Comparison of ENCODE assay signal across 22 cellular contexts in the genomic region with DNA sequence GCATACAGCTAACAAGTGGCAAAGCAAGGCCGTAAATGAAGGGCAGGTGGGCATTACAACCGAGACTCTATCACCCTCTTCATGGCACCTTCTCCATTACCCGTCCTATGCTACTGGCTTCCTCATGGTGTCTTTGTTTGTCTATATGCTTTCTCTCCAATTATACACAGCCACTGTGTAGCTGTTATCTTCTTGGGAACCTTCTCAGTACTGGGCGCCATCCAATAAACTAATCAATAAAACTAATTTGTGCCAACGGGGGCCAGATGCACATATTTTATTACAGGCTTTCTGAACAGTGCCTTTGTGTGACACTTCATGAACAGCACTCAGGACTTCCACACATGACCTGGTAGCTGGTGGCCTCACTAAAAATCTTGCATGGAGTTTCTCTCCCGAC.
"Had no signal": no experiment of that assay in that cellular context is flagged by ENCODE, and none has a peak within 500 bp of the region (broad histone marks: within the 10 kb centered on the region; RNA-seq: fewer than 3 reads in every experiment).

No MANE protein-coding gene starts in this region.

- H3K27ac ChIP-seq: KMS-11, SK-N-MC had no signal

- H3K4me3 ChIP-seq: SK-N-MC had no signal

- FAIRE-seq: colon, TTC549 had no signal

- ATAC-seq: activated T-cell treated with anti-CD3 and anti-CD28 coated beads, Interleukin-2, amount 50 U/mL, for 72 hours; T-cell had no signal

- DNase-seq: activated B cell treated with CpG ODN at 0.5 μM for 24 hours; activated CD4-positive, alpha-beta T cell treated with anti-CD3 and anti-CD28 coated beads for 1 hour; activated CD4-positive, alpha-beta T cell treated with anti-CD3 and anti-CD28 coated beads, Interleukin-2, amount 10 ng/mL, durations not matched to agents 24 days and 14 days; activated CD4-positive, alpha-beta T cell treated with anti-CD3 and anti-CD28 coated beads, Interleukin-2, amount 50 U/mL, for 48 hours; activated CD8-positive, alpha-beta memory T cell treated with anti-CD3 and anti-CD28 coated beads for 24 hours; activated gamma-delta T cell treated with Interleukin-2 at 50 U/mL for 16 hours; activated naive CD4-positive, alpha-beta T cell treated with anti-CD3 and anti-CD28 coated beads, Interleukin-2, amount 10 ng/mL, durations not matched to agents 7 days and 5 days; activated naive CD8-positive, alpha-beta T cell treated with anti-CD3 and anti-CD28 coated beads for 36 hours; activated T-cell treated with anti-CD3 and anti-CD28 coated beads, Interleukin-2, amount 50 U/mL, for 72 hours; cerebellar nuclear complex; NCI-H1694; NCI-H2029; NCI-H2227 treated with DMSO at 0.1 percent for 48 hours; NCI-H510A treated with DMSO at 0.1 percent for 48 hours; SIG-M5; T-cell; T-helper 2 cell; T1000 had no signal

- H3K4me2 ChIP-seq: KMS-11 had no signal
